32 cellular contexts compared by ENCODE assay signal in the genomic region with DNA sequence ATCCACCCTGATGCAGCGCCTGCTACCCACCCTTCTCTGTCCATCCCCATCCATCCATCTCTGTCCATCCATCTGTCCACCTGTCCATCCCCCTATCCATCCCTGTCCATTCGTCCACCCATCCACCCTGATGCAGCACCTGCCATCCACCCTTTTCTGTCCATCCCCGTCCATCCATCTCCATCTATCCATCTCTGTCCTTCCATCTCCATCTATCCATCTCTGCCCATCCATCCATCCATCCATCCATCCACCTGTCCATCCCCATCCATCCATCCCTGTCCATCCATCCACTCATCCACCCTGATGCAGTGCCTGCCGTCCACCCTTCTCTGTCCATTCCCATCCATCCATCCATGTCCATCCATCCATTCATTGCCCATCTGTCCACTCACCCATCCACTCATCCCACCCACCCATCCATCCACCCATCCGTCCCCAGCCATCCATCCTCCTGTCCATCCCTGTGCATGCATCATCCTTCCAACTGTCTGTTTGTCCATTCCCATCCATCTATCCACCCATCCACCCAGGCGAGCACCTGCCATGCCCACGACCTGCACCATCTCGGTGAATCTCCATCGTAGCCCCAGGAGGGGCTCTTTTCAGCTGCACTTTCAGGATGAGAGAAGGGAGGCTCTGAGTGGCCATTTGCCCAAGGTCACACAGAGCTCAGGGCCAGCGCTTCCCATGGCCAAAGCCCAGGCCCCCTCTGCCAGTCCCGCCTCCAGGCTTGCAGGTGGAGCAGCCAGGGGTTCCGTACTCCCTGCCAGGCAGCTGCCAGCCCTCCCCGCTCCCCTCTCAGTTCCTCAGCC.
DNase-seq lines count a peak whose midpoint lies in the region; ATAC-seq and TF ChIP-seq lines count a peak whose summit lies in the region.
"Had no signal": no experiment of that assay in that cellular context is flagged by ENCODE, and none has a peak within 500 bp of the region (broad histone marks: within the 10 kb centered on the region; RNA-seq: fewer than 3 reads in every experiment).

No MANE protein-coding gene starts in this region.

- peaks cover 17% of the 10 kb centered on the region for H3K4me1 Mint-ChIP-seq in central memory CD8-positive, alpha-beta T cell
- H3K4me1 Mint-ChIP-seq in neural progenitor cell (no peaks in the 10 kb centered on the region), nephron progenitor cell (peaks cover 17% of the 10 kb centered on the region)
- no peaks in the 10 kb centered on the region for H3K4me1 Mint-ChIP-seq in stimulated activated naive CD8-positive, alpha-beta T cell treated with anti-CD3 and anti-CD28 coated beads, Interleukin-15, amount 100 ng/mL, for 72 hours
- H3K4me1 Mint-ChIP-seq: nephron had no signal

- ATAC-seq in Right ventricle myocardium inferior (no peak), left cardiac atrium (no peak)
- no peak for ATAC-seq in central memory CD8-positive, alpha-beta T cell (replicated peaks; ENCODE audit: extremely low read depth, poor library complexity, severe bottlenecking)
- ATAC-seq in stimulated activated naive CD8-positive, alpha-beta T cell treated with anti-CD3 and anti-CD28 coated beads, Interleukin-15, amount 100 ng/mL, for 72 hours, result no peak
- ATAC-seq: activated CD4-positive, CD25-positive, alpha-beta regulatory T cell treated with anti-CD3 and anti-CD28 coated beads, Interleukin-2, amount 50 U/mL, for 24 hours; activated naive CD8-positive, alpha-beta T cell treated with anti-CD3 and anti-CD28 coated beads, Interleukin-2, amount 50 U/mL, for 24 hours; activated T-cell treated with anti-CD3 and anti-CD28 coated beads, Interleukin-2, amount 50 U/mL, for 72 hours; esophagus mucosa; heart left ventricle; lower lobe of right lung; pancreas; T-helper 17 cell had no signal

- no peak overlapping the region for H3K4me3 ChIP-seq in neural progenitor cell
- H3K4me3 ChIP-seq: heart left ventricle, lower lobe of right lung, pancreas, transverse colon had no signal

- H3K4me2 ChIP-seq in neural progenitor cell, result no peak overlapping the region
- H3K4me2 ChIP-seq: SK-N-SH had no signal

- no peak overlapping the region for H2AFZ ChIP-seq in neural progenitor cell (replicated peaks)

- H3F3A ChIP-seq in neural progenitor cell (ENCODE audit: low read depth), result no peaks in the 10 kb centered on the region

- H3K27me3 ChIP-seq in neural progenitor cell, result no peaks in the 10 kb centered on the region
- H3K27me3 ChIP-seq: heart left ventricle, pancreas, transverse colon had no signal

- H3K27ac Mint-ChIP-seq in central memory CD8-positive, alpha-beta T cell (ENCODE audit: low read depth), result peak overlapping the region; percentile 13
- peak overlapping the region; percentile 11 for H3K27ac Mint-ChIP-seq in neural progenitor cell
- H3K27ac Mint-ChIP-seq in stimulated activated naive CD8-positive, alpha-beta T cell treated with anti-CD3 and anti-CD28 coated beads, Interleukin-15, amount 100 ng/mL, for 72 hours, result peak overlapping the region; percentile 32 to 67
- H3K27ac Mint-ChIP-seq in nephron progenitor cell, result no peak overlapping the region
- H3K27ac Mint-ChIP-seq: activated naive CD8-positive, alpha-beta T cell treated with anti-CD3 and anti-CD28 coated beads, Interleukin-2, amount 50 U/mL, for 24 hours; activated T-cell treated with anti-CD3 and anti-CD28 coated beads, Interleukin-2, amount 50 U/mL, for 72 hours; endodermal cell; HFFc6; nephron; T-helper 17 cell had no signal

- no peak for TF ChIP-seq CTCF in neural progenitor cell (IDR thresholded peaks at IDR 0.05)
- no peak for TF ChIP-seq CTCF in nephron progenitor cell (IDR thresholded peaks at IDR 0.05)

- no peaks in the 10 kb centered on the region for H3K9me3 Mint-ChIP-seq in central memory CD8-positive, alpha-beta T cell
- H3K9me3 Mint-ChIP-seq in neural progenitor cell, result no peaks in the 10 kb centered on the region
- H3K9me3 Mint-ChIP-seq in stimulated activated naive CD8-positive, alpha-beta T cell treated with anti-CD3 and anti-CD28 coated beads, Interleukin-15, amount 100 ng/mL, for 72 hours, result no peaks in the 10 kb centered on the region
- H3K9me3 Mint-ChIP-seq in nephron progenitor cell, result no peaks in the 10 kb centered on the region
- H3K9me3 Mint-ChIP-seq: activated naive CD8-positive, alpha-beta T cell treated with anti-CD3 and anti-CD28 coated beads, Interleukin-2, amount 50 U/mL, for 24 hours; activated T-cell treated with anti-CD3 and anti-CD28 coated beads, Interleukin-2, amount 50 U/mL, for 72 hours; dendritic cell treated with granulocyte-macrophage colony-stimulating factor and Interleukin-4, amounts not matched to agents 40 ng/mL and 50 ng/mL, for 4 days; endodermal cell; HFFc6; nephron had no signal

- no peaks in the 10 kb centered on the region for H3K79me2 ChIP-seq in neural progenitor cell (ENCODE audit: low read depth)

- DNase-seq in Right ventricle myocardium inferior (ENCODE audit: missing footprints), result peak; percentile 37
- no peak for DNase-seq in left cardiac atrium
- DNase-seq in central memory CD8-positive, alpha-beta T cell (ENCODE audit: low spot score in 2 of 2), result no peak
- DNase-seq in neural progenitor cell (ENCODE audit: low spot score), result no peak
- no peak for DNase-seq in stimulated activated naive CD8-positive, alpha-beta T cell treated with anti-CD3 and anti-CD28 coated beads, Interleukin-15, amount 100 ng/mL, for 72 hours
- no peak for DNase-seq in nephron progenitor cell
- DNase-seq in OCI-M2 (lab: John Stamatoyannopoulos, UW; ENCODE audit: unreplicated experiment), result no peak
- no peak for DNase-seq in SKM-1 (lab: John Stamatoyannopoulos, UW; ENCODE audit: unreplicated experiment)
- DNase-seq: activated CD4-positive, alpha-beta T cell treated with anti-CD3 and anti-CD28 coated beads, Interleukin-2, amount 50 U/mL, for 48 hours; activated naive CD8-positive, alpha-beta T cell treated with anti-CD3 and anti-CD28 coated beads, Interleukin-2, amount 50 U/mL, for 24 hours; activated T-cell treated with anti-CD3 and anti-CD28 coated beads, Interleukin-2, amount 50 U/mL, for 72 hours; caudate nucleus; DND-41; endodermal cell; GF-D8; HFFc6; lower lobe of right lung; NCI-H1436 treated with DMSO at 0.1 percent for 48 hours; NCI-H226; NCI-H774; SK-N-SH; stimulated activated CD4-positive, alpha-beta T cell treated with anti-CD3 and anti-CD28 coated beads, Interleukin-2, amount 100 ng/mL, for 24 hours; stimulated activated CD8-positive, alpha-beta memory T cell treated with anti-CD3 and anti-CD28 coated beads, Interleukin-4, amount 100 ng/mL, for 48 hours; T-helper 17 cell; transverse colon had no signal

- no peaks in the 10 kb centered on the region for H4K20me1 ChIP-seq in neural progenitor cell (ENCODE audit: low read depth)

- H3K9ac ChIP-seq in neural progenitor cell, result no peak overlapping the region
- H3K9ac ChIP-seq: SK-N-SH had no signal

- no peak overlapping the region for H3K4me3 Mint-ChIP-seq in central memory CD8-positive, alpha-beta T cell
- H3K4me3 Mint-ChIP-seq in neural progenitor cell (no peak overlapping the region), nephron progenitor cell (no peak overlapping the region)
- H3K4me3 Mint-ChIP-seq in stimulated activated naive CD8-positive, alpha-beta T cell treated with anti-CD3 and anti-CD28 coated beads, Interleukin-15, amount 100 ng/mL, for 72 hours, result no peak overlapping the region
- H3K4me3 Mint-ChIP-seq: activated naive CD8-positive, alpha-beta T cell treated with anti-CD3 and anti-CD28 coated beads, Interleukin-2, amount 50 U/mL, for 24 hours; activated T-cell treated with anti-CD3 and anti-CD28 coated beads, Interleukin-2, amount 50 U/mL, for 72 hours; dendritic cell treated with granulocyte-macrophage colony-stimulating factor and Interleukin-4, amounts not matched to agents 40 ng/mL and 50 ng/mL, for 4 days; endodermal cell; HFFc6; nephron; T-helper 17 cell had no signal

- H3K36me3 ChIP-seq in neural progenitor cell, result no peaks in the 10 kb centered on the region
- H3K36me3 ChIP-seq: heart left ventricle, lower lobe of right lung, pancreas, transverse colon had no signal

- H3K27me3 Mint-ChIP-seq in central memory CD8-positive, alpha-beta T cell, result no peaks in the 10 kb centered on the region
- H3K27me3 Mint-ChIP-seq in neural progenitor cell (ENCODE audit: insufficient read depth, low read depth) (peaks cover 5% of the 10 kb centered on the region), nephron progenitor cell (ENCODE audit: low read depth, poor library complexity) (peaks cover 11% of the 10 kb centered on the region)
- H3K27me3 Mint-ChIP-seq in stimulated activated naive CD8-positive, alpha-beta T cell treated with anti-CD3 and anti-CD28 coated beads, Interleukin-15, amount 100 ng/mL, for 72 hours, result no peaks in the 10 kb centered on the region
- H3K27me3 Mint-ChIP-seq: activated naive CD8-positive, alpha-beta T cell treated with anti-CD3 and anti-CD28 coated beads, Interleukin-2, amount 50 U/mL, for 24 hours; T-helper 17 cell had no signal

- no peak overlapping the region for H3K27ac ChIP-seq in neural progenitor cell
- H3K27ac ChIP-seq: 22Rv1, heart left ventricle, lower lobe of right lung, pancreas, transverse colon had no signal

- peaks cover 19% of the 10 kb centered on the region for H3K36me3 Mint-ChIP-seq in central memory CD8-positive, alpha-beta T cell (ENCODE audit: insufficient read depth)
- no peaks in the 10 kb centered on the region for H3K36me3 Mint-ChIP-seq in neural progenitor cell
- H3K36me3 Mint-ChIP-seq in nephron progenitor cell (ENCODE audit: low read depth), result no peaks in the 10 kb centered on the region

- intact Hi-C loops in Right ventricle myocardium inferior (cut with DNase I) (no loop called here), left cardiac atrium (cut with DNase I) (no loop called here)

- H3K4me1 ChIP-seq in neural progenitor cell, result peaks cover 6% of the 10 kb centered on the region
- H3K4me1 ChIP-seq: heart left ventricle, lower lobe of right lung, pancreas had no signal

- no peaks in the 10 kb centered on the region for H3K9me3 ChIP-seq in neural progenitor cell (ENCODE audit: low read depth)
- H3K9me3 ChIP-seq: lower lobe of right lung, pancreas, SK-N-SH, transverse colon had no signal
